ENCODE assay signal across 25 cellular contexts in genomic region chr18:40387130-40387821, GRCh38.
A peak's percentile ranks its signal among the peaks of the same experiment; 100 is the strongest.
DNase-seq lines count a peak whose midpoint lies in the region; ATAC-seq, FAIRE-seq and TF ChIP-seq lines count a peak whose summit lies in the region.
"Had no signal": no experiment of that assay in that cellular context is flagged by ENCODE, and none has a peak within 500 bp of the region (broad histone marks: within the 10 kb centered on the region; RNA-seq: fewer than 3 reads in every experiment).

No MANE protein-coding gene starts in this region.

- no peak overlapping the region for H3K27ac ChIP-seq in PC-3 (ENCODE audit: low read length)
- peak overlapping the region; percentile 40 for H3K27ac ChIP-seq in colonic mucosa
- H3K27ac ChIP-seq: A549; BLaER1 treated with 17β-estradiol and CSF1 and Interleukin-3, amounts not matched to agents 10 nM and 100 nM; GM23248 had no signal

- peaks cover 14 to 26% (median 18%) of the 10 kb centered on the region in 3 donors for H3K9me3 Mint-ChIP-seq in T-cell

- no TSS peak for BruUV-seq in PC-3 (replicated peaks; lab: Mats Ljungman, UMichigan)

- no peaks in the 10 kb centered on the region for H3K36me3 ChIP-seq in PC-3 (ENCODE audit: low read depth, low read length)
- no peaks in the 10 kb centered on the region for H3K36me3 ChIP-seq in colonic mucosa
- no peaks in the 10 kb centered on the region for H3K36me3 ChIP-seq in mucosa of descending colon (ENCODE audit: low read depth)
- H3K36me3 ChIP-seq: BE2C; BLaER1 treated with 17β-estradiol and CSF1 and Interleukin-3, amounts not matched to agents 10 nM and 100 nM had no signal

- H2AFZ ChIP-seq in PC-3 (ENCODE audit: low read length): no peak overlapping the region
- H2AFZ ChIP-seq: GM23248 had no signal

- no peaks in the 10 kb centered on the region for H4K20me1 ChIP-seq in PC-3 (ENCODE audit: low read length)
- H4K20me1 ChIP-seq: BLaER1 treated with 17β-estradiol and CSF1 and Interleukin-3, amounts not matched to agents 10 nM and 100 nM had no signal

- no peaks in the 10 kb centered on the region for H3K27me3 ChIP-seq in PC-3 (ENCODE audit: low read length)
- H3K27me3 ChIP-seq in colonic mucosa: no peaks in the 10 kb centered on the region
- H3K27me3 ChIP-seq: BE2C; BLaER1 treated with 17β-estradiol and CSF1 and Interleukin-3, amounts not matched to agents 10 nM and 100 nM had no signal

- no peak overlapping the region for H3K4me3 Mint-ChIP-seq in T-cell
- H3K4me3 Mint-ChIP-seq: CD14-positive monocyte; CD4-positive, alpha-beta T cell; CD8-positive, alpha-beta memory T cell had no signal

- ATAC-seq in PC-3 (peak; percentile 74), mucosa of descending colon (peak; percentile 99), T-cell (replicated peaks in 1 of 4) (no peak)
- ATAC-seq: A549, GM12878 had no signal

- no peaks in the 10 kb centered on the region for H3F3A ChIP-seq in PC-3 (ENCODE audit: low read length, unreplicated experiment)

- H3K4me3 ChIP-seq in PC-3 (ENCODE audit: low read length) (no peak overlapping the region), colonic mucosa (no peak overlapping the region), mucosa of descending colon (no peak overlapping the region)
- H3K4me3 ChIP-seq: A549; BLaER1 treated with 17β-estradiol and CSF1 and Interleukin-3, amounts not matched to agents 10 nM and 100 nM; GM12878; GM23248 had no signal

- H3K4me1 Mint-ChIP-seq in T-cell: no peaks in the 10 kb centered on the region
- H3K4me1 Mint-ChIP-seq: CD14-positive monocyte; CD8-positive, alpha-beta memory T cell had no signal

- H3K36me3 Mint-ChIP-seq in T-cell: no peaks in the 10 kb centered on the region
- H3K36me3 Mint-ChIP-seq: CD14-positive monocyte; CD8-positive, alpha-beta memory T cell had no signal

- no peaks in the 10 kb centered on the region for H3K79me2 ChIP-seq in PC-3 (ENCODE audit: low read length)

- H3K9me3 ChIP-seq in PC-3 (ENCODE audit: low read length) (no peaks in the 10 kb centered on the region), colonic mucosa (no peaks in the 10 kb centered on the region), mucosa of descending colon (no peaks in the 10 kb centered on the region)
- H3K9me3 ChIP-seq: A549; BE2C; BLaER1 treated with 17β-estradiol and CSF1 and Interleukin-3, amounts not matched to agents 10 nM and 100 nM had no signal

- intact Hi-C loops in PC-3 (cut with micrococcal nuclease): no loop called here
- intact Hi-C loops in colonic mucosa (cut with DNase I): no loop called here
- intact Hi-C loops in mucosa of descending colon (cut with DNase I, micrococcal nuclease): no loop called here

- CTCF ChIA-PET in PC-3 (lab: Charles Lee): no interaction called here
- CTCF ChIA-PET in T-cell (lab: Charles Lee): interaction anchor here in 1 of 2 donors (0.6 kb wide), 1 partner anchor 51 kb away, joined by 3 read pairs; no protein-coding TSS in a partner anchor

- H3K27me3 Mint-ChIP-seq in T-cell: no peaks in the 10 kb centered on the region
- H3K27me3 Mint-ChIP-seq: CD4-positive, alpha-beta T cell; CD8-positive, alpha-beta memory T cell had no signal

- no peak overlapping the region for H3K27ac Mint-ChIP-seq in T-cell
- H3K27ac Mint-ChIP-seq: CD14-positive monocyte; CD4-positive, alpha-beta T cell; CD8-positive, alpha-beta memory T cell had no signal

- no peaks in the 10 kb centered on the region for H3K4me1 ChIP-seq in PC-3 (ENCODE audit: insufficient read depth, low read length)
- H3K4me1 ChIP-seq in colonic mucosa: peaks cover 4% of the 10 kb centered on the region
- peaks cover 10% of the 10 kb centered on the region for H3K4me1 ChIP-seq in mucosa of descending colon (ENCODE audit: low read depth)
- H3K4me1 ChIP-seq: A549; BE2C; BLaER1 treated with 17β-estradiol and CSF1 and Interleukin-3, amounts not matched to agents 10 nM and 100 nM had no signal

- no peak overlapping the region for H3K9ac ChIP-seq in PC-3 (ENCODE audit: low read length)
- H3K9ac ChIP-seq in colonic mucosa (ENCODE audit: low read depth in 2 of 2, low read length in 2 of 2): no peak overlapping the region
- H3K9ac ChIP-seq: BLaER1 treated with 17β-estradiol and CSF1 and Interleukin-3, amounts not matched to agents 10 nM and 100 nM; GM23248 had no signal

- H3K4me2 ChIP-seq in PC-3 (ENCODE audit: low read length): no peak overlapping the region
- H3K4me2 ChIP-seq: A549; BLaER1 treated with 17β-estradiol and CSF1 and Interleukin-3, amounts not matched to agents 10 nM and 100 nM had no signal

- no peaks in the 10 kb centered on the region for H3K9me2 ChIP-seq in PC-3 (replicated peaks; ENCODE audit: low read length)

- no peak for FAIRE-seq in RCC 7860 (lab: Jason Lieb, UNC)
- FAIRE-seq: A549, GM12878, GM19239, H1 had no signal

- POLR2A ChIA-PET in PC-3 (lab: Charles Lee; ENCODE audit: unreplicated experiment): no interaction called here
- POLR2A ChIA-PET in T-cell (lab: Charles Lee): interaction anchor here in 1 of 2 donors (0.6 kb wide), 1 partner anchor 445 kb away, joined by 3 read pairs; no protein-coding TSS in a partner anchor

- DNase-seq in PC-3: no peak
- peak; percentile 21 for DNase-seq in colonic mucosa
- DNase-seq in mucosa of descending colon: peak in 1 of 3 donors; percentile 19
- no peak for DNase-seq in RCC 7860 (ENCODE audit: low spot score)
- DNase-seq in T-cell: no peak
- no peak for DNase-seq in NCI-H526 (lab: John Stamatoyannopoulos, UW)
- DNase-seq: 8988T; ACHN; AML-193; BE2C; CD4-positive, alpha-beta T cell; CD8-positive, alpha-beta memory T cell; DMS 273 treated with DMSO at 0.1 percent for 48 hours; DMS79; EL; GDM1; GM23248; H7; HCEC 1CT had no signal

- TF ChIP-seq CTCF in PC-3 (conservative IDR thresholded peaks at IDR 0.05; ENCODE audit: low read depth, low read length) (no peak), colonic mucosa (IDR thresholded peaks at IDR 0.05) (no peak), mucosa of descending colon (IDR thresholded peaks at IDR 0.05) (no peak)

Comparison
In these comparisons a context has a peak if more than half of its experiments do, and no peak if none do; other contexts are left out.
1. ATAC-seq: peak in PC-3 (single experiment) and mucosa of descending colon (single experiment); none in T-cell (0 of 4).